Comparison of ENCODE assay signal across 2 cellular contexts in the genomic region with DNA sequence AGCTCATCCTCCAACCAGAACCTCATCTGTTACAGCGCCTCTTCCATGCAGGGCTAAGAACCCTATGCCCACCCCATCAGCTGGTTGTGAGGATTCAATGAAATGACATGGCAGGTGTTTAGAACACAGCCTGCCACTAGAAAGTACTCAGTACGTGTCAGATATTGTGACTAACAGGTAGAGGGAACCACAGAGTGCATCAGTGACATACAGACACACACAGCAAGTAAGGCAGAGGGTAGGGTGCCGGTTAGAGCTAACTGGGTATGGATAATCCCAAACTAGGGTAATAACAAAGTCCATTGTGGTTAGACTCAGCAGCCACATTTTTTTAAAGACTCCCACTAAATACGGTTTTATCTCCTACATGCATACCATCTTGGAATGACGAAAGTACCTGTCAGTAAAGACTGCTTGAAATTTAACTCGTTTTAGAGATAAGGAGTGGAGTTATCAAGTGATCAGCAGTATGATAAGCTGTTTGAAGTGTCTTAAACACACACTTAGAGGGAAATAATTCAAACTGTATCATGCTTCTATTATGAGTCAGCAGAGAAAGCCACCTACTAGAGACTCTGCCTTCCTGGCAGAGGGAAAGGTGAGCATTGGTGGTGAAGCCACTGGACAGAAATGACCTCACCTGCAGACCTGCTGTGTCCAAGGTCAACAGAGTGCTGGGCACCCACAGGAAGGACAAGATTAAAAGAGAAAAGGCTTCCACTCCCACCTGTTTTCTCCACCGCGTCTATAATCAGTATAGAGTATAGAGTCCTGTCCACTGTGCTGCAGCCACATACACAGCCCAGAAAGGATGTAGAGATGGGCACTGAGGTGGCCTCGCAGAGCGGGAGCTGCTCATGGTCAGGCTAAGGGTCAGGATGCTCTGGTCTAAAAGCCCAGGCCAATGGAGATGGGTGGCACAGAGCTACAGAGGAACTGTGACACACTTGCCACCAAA.
TF ChIP-seq lines count a peak whose summit lies in the region.

No MANE protein-coding gene starts in this region.

TF ChIP-seq in HCT116, 20 proteins besides CTCF, POLR2A, EP300 and RAD21:
- TF ChIP-seq JUND (IDR thresholded peaks at IDR 0.05) = peak; percentile 27; the same call in 1 of the 2 replicates
- TF ChIP-seq ZNF274 (IDR thresholded peaks at IDR 0.05; ENCODE audit: low read depth, low read length) = no peak
- 0 out of 2 replicates have a peak, but pooled peaks have one; percentile 11 for TF ChIP-seq FOSL1 (IDR thresholded peaks at IDR 0.05; ENCODE audit: low read depth)

TF ChIP-seq in H1, 55 proteins besides CTCF, POLR2A, EP300 and RAD21:
- TF ChIP-seq, protein P1, sequence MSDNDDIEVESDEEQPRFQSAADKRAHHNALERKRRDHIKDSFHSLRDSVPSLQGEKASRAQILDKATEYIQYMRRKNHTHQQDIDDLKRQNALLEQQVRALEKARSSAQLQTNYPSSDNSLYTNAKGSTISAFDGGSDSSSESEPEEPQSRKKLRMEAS (IDR thresholded peaks at IDR 0.05) = no peak
- TF ChIP-seq SAP30 (IDR thresholded peaks at IDR 0.05; ENCODE audit: insufficient read depth, insufficient replicate concordance, low read length) (no peak), TBP (IDR thresholded peaks at IDR 0.05; ENCODE audit: low read depth, low read length) (no peak), USF2 (IDR thresholded peaks at IDR 0.05; ENCODE audit: low read length) (no peak), TAF1 (IDR thresholded peaks at IDR 0.05; ENCODE audit: low read depth, low read length) (no peak), KDM5A (IDR thresholded peaks at IDR 0.05; ENCODE audit: low read length) (no peak), HDAC2 (IDR thresholded peaks at IDR 0.05; ENCODE audit: borderline replicate concordance in 1 of 2, low read depth in 2 of 2, low read length in 2 of 2) (no peak), CTBP2 (IDR thresholded peaks at IDR 0.05; ENCODE audit: borderline replicate concordance, insufficient read depth, insufficient read length, low read length) (no peak), RXRA (IDR thresholded peaks at IDR 0.05; ENCODE audit: insufficient read depth, low read depth, low read length) (no peak), NANOG (IDR thresholded peaks at IDR 0.05; ENCODE audit: insufficient read depth, low read depth, low read length, poor library complexity, severe bottlenecking) (no peak), CHD7 (IDR thresholded peaks at IDR 0.05; ENCODE audit: insufficient replicate concordance, low read length) (no peak), RFX5 (IDR thresholded peaks at IDR 0.05; ENCODE audit: borderline replicate concordance, low read depth, low read length) (no peak), E2F6 (IDR thresholded peaks at IDR 0.05) (no peak), SRF (IDR thresholded peaks at IDR 0.05; ENCODE audit: low read depth, low read length) (no peak), JUN (IDR thresholded peaks at IDR 0.05; ENCODE audit: low read depth, low read length) (no peak), ASH2L (IDR thresholded peaks at IDR 0.05; ENCODE audit: low read length) (no peak)
- TF ChIP-seq, protein P2, sequence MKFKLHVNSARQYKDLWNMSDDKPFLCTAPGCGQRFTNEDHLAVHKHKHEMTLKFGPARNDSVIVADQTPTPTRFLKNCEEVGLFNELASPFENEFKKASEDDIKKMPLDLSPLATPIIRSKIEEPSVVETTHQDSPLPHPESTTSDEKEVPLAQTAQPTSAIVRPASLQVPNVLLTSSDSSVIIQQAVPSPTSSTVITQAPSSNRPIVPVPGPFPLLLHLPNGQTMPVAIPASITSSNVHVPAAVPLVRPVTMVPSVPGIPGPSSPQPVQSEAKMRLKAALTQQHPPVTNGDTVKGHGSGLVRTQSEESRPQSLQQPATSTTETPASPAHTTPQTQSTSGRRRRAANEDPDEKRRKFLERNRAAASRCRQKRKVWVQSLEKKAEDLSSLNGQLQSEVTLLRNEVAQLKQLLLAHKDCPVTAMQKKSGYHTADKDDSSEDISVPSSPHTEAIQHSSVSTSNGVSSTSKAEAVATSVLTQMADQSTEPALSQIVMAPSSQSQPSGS (IDR thresholded peaks at IDR 0.05; ENCODE audit: low read length) = no peak
- TF ChIP-seq, protein P3, sequence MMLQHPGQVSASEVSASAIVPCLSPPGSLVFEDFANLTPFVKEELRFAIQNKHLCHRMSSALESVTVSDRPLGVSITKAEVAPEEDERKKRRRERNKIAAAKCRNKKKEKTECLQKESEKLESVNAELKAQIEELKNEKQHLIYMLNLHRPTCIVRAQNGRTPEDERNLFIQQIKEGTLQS (IDR thresholded peaks at IDR 0.05; ENCODE audit: insufficient read depth, low read depth, low read length) = no peak
